ENCODE assay signal across 23 cellular contexts in genomic region chr4:25229804-25230203, GRCh38. TPM values are rescaled to one million over a fixed set of nuclear protein-coding genes. Genes with fewer than 3 reads are reported as not detected.
DNase-seq lines count a peak whose midpoint lies in the region; ATAC-seq, FAIRE-seq and TF ChIP-seq lines count a peak whose summit lies in the region.
"Had no signal": no experiment of that assay in that cellular context is flagged by ENCODE, and none has a peak within 500 bp of the region (broad histone marks: within the 10 kb centered on the region; RNA-seq: fewer than 3 reads in every experiment).

No MANE protein-coding gene starts in this region.

- H3K4me1 ChIP-seq in liver (ENCODE audit: control insufficient read depth in 4 of 4, insufficient read depth in 4 of 4, low read length in 3 of 4) (peaks cover 0 to 12% (median 5%) of the 10 kb centered on the region in 4 donors), small intestine (ENCODE audit: control insufficient read depth in 2 of 2, insufficient read depth in 1 of 2, low read depth in 1 of 2, low read length in 1 of 2) (no peaks in the 10 kb centered on the region)
- H3K4me1 ChIP-seq: A549, Caco-2 had no signal

- H3K36me3 Mint-ChIP-seq in effector memory CD8-positive, alpha-beta T cell (ENCODE audit: insufficient read depth) = peaks cover 12% of the 10 kb centered on the region

- H3K9me3 ChIP-seq in liver (ENCODE audit: control insufficient read depth in 4 of 4, low read length in 3 of 4) (no peaks in the 10 kb centered on the region), small intestine (ENCODE audit: control insufficient read depth, low read depth) (no peaks in the 10 kb centered on the region)

- peak overlapping the region; percentile 56 to 78 for H3K27ac ChIP-seq in liver (ENCODE audit: low read depth in 1 of 2, low read length in 2 of 2)
- H3K27ac ChIP-seq in small intestine (ENCODE audit: low read depth in 1 of 2, low read length in 1 of 2) = no peak overlapping the region
- H3K27ac ChIP-seq: 22Rv1; A549; BLaER1 treated with 17β-estradiol and CSF1 and Interleukin-3, amounts not matched to agents 10 nM and 100 nM; C4-2B had no signal

- WGBS in liver = 33% methylated on average over 6 of the region's 6 CpGs
- WGBS in small intestine, 3 donors = 71 to 84% (median 75%) methylated on average over 6 of the region's 6 CpGs

- no peak for TF ChIP-seq POLR2A in GM12892 (IDR thresholded peaks at IDR 0.05; ENCODE audit: low read depth, low read length)

- peaks cover 4 to 8% of the 10 kb centered on the region in 2 donors for H3K4me1 Mint-ChIP-seq in effector memory CD8-positive, alpha-beta T cell (ENCODE audit: low read depth in 2 of 2)

- H3K27me3 ChIP-seq in liver (ENCODE audit: control insufficient read depth in 4 of 4, insufficient read depth in 4 of 4, low read length in 3 of 4) (no peaks in the 10 kb centered on the region), small intestine (ENCODE audit: control insufficient read depth in 2 of 2, insufficient read depth in 2 of 2, low read length in 2 of 2) (no peaks in the 10 kb centered on the region)
- H3K27me3 ChIP-seq: BLaER1 treated with 17β-estradiol and CSF1 and Interleukin-3, amounts not matched to agents 10 nM and 100 nM had no signal

- no peak overlapping the region for H3K27ac Mint-ChIP-seq in effector memory CD8-positive, alpha-beta T cell
- H3K27ac Mint-ChIP-seq: B cell; CD4-positive, alpha-beta T cell; CD8-positive, alpha-beta T cell had no signal

- H3K27me3 Mint-ChIP-seq in effector memory CD8-positive, alpha-beta T cell = no peaks in the 10 kb centered on the region
- H3K27me3 Mint-ChIP-seq: B cell; CD4-positive, alpha-beta T cell had no signal

- peak; percentile 5 for FAIRE-seq in GM12892 (lab: Jason Lieb, UNC)
- no peak for FAIRE-seq in small intestine (lab: Jason Lieb, UNC)
- FAIRE-seq: A549, D721Med, G401.6, GM12891, GM18507 had no signal

- ATAC-seq in left lobe of liver (peak; percentile 14), HG02763 (IDR thresholded peaks at IDR 0.05; ENCODE audit: unreplicated experiment) (no peak)
- ATAC-seq in effector memory CD8-positive, alpha-beta T cell (replicated peaks) = no peak
- ATAC-seq: A549; CD8-positive, alpha-beta T cell had no signal

- peaks cover 6 to 8% of the 10 kb centered on the region in 2 donors for H3K9me3 Mint-ChIP-seq in effector memory CD8-positive, alpha-beta T cell

- H3K36me3 ChIP-seq in liver (ENCODE audit: control insufficient read depth in 4 of 4, insufficient read depth in 3 of 4, low read depth in 1 of 4, low read length in 3 of 4) = no peaks in the 10 kb centered on the region
- no peaks in the 10 kb centered on the region for H3K36me3 ChIP-seq in small intestine (ENCODE audit: control insufficient read depth in 2 of 2, insufficient read depth in 2 of 2, low read length in 2 of 2)

- no peak overlapping the region for H3K4me3 Mint-ChIP-seq in effector memory CD8-positive, alpha-beta T cell
- H3K4me3 Mint-ChIP-seq: B cell; CD4-positive, alpha-beta T cell; CD8-positive, alpha-beta T cell had no signal

- TF ChIP-seq CTCF in liver (IDR thresholded peaks at IDR 0.05; ENCODE audit: low read depth, low read length, missing input control) = no peak

- DNase-seq in GM12892 (ENCODE audit: insufficient read length) = no peak
- DNase-seq in left lobe of liver (ENCODE audit: low spot score) = peak; percentile 70
- peak; percentile 44 for DNase-seq in small intestine
- no peak for DNase-seq in effector memory CD8-positive, alpha-beta T cell
- DNase-seq in NCI-H345 (lab: John Stamatoyannopoulos, UW) = no peak
- DNase-seq: AML-193; Caco-2; Calu3; CD4-positive, alpha-beta T cell; CD8-positive, alpha-beta T cell; DMS79 treated with DMSO at 0.1 percent for 48 hours; GF-D8 had no signal

- peak overlapping the region in 1 of 2 donors; percentile 65 for H3K9ac ChIP-seq in liver (ENCODE audit: low read depth in 1 of 2, low read length in 2 of 2)
- H3K9ac ChIP-seq: BLaER1 treated with 17β-estradiol and CSF1 and Interleukin-3, amounts not matched to agents 10 nM and 100 nM had no signal

- H3K4me3 ChIP-seq in liver (ENCODE audit: low read depth in 1 of 3, low read length in 3 of 3) = peak overlapping the region; percentile 45 to 67 (median 63)
- H3K4me3 ChIP-seq in small intestine (ENCODE audit: low read depth in 1 of 2, low read length in 2 of 2) = no peak overlapping the region
- H3K4me3 ChIP-seq: A549; BLaER1 treated with 17β-estradiol and CSF1 and Interleukin-3, amounts not matched to agents 10 nM and 100 nM had no signal

- peak; percentile 14 to 28 for TF ChIP-seq RAD21 in liver (IDR thresholded peaks at IDR 0.05)

TF ChIP-seq in liver, 16 proteins besides CTCF, POLR2A, EP300 and RAD21:
- TF ChIP-seq HNF4G (IDR thresholded peaks at IDR 0.05) (peak; percentile 68), NR2F2 (IDR thresholded peaks at IDR 0.05) (no peak), YY1 (IDR thresholded peaks at IDR 0.05) (no peak), RXRA (IDR thresholded peaks at IDR 0.05) (peak; percentile 66 to 69), HNF4A (conservative IDR thresholded peaks at IDR 0.05) (peak; percentile 87 to 92), FOXA1 (IDR thresholded peaks at IDR 0.05) (no peak), REST (IDR thresholded peaks at IDR 0.05) (peak; percentile 16), SP1 (IDR thresholded peaks at IDR 0.05) (peak; percentile 30), EGR1 (IDR thresholded peaks at IDR 0.05; ENCODE audit: low read depth in 2 of 2) (no peak), GABPA (IDR thresholded peaks at IDR 0.05 in 1 of 2, conservative IDR thresholded peaks at IDR 0.05 in 1 of 2) (no peak), JUND (IDR thresholded peaks at IDR 0.05) (peak in 1 of 2 donors; percentile 37), ZBTB33 (IDR thresholded peaks at IDR 0.05) (peak; percentile 44), FOXA2 (IDR thresholded peaks at IDR 0.05) (no peak), ATF3 (IDR thresholded peaks at IDR 0.05) (no peak), TAF1 (conservative IDR thresholded peaks at IDR 0.05) (no peak), MAX (IDR thresholded peaks at IDR 0.05) (peak; percentile 76)

RNA-seq across cellular contexts. Expression of gene PI4K2B, which starts 4.0 kb away (rescaled TPM):
- 47.6 TPM for polyA plus RNA-seq in GM12892 (2012; ENCODE audit: missing spikeins)
- total RNA-seq in left lobe of liver (23.0 TPM), liver (10 to 100 TPM; 20.6 to 34.7 TPM)
- polyA plus RNA-seq in liver (10 to 100 TPM; 12.3 to 18.2 TPM), small intestine (10 to 100 TPM; 24.2 to 93.3 (median 70.5) TPM)

Comparison
In these comparisons a context has a peak if more than half of its experiments do, and no peak if none do; other contexts are left out.
1. DNase-seq: peak in left lobe of liver (single experiment) and small intestine (single experiment); none in GM12892 (single experiment), effector memory CD8-positive, alpha-beta T cell (0 of 3) and NCI-H345 (single experiment).
2. H3K27ac ChIP-seq: peak in liver (2 of 2); none in small intestine (0 of 2).
3. H3K4me3 ChIP-seq: peak in liver (3 of 3); none in small intestine (0 of 2).